In genomic region chr2:240814280-240814679, GRCh38 we compare ENCODE assay signal across 13 cellular contexts. TPM values are rescaled to one million over a fixed set of nuclear protein-coding genes. Genes with fewer than 3 reads are reported as not detected.
DNase-seq lines count a peak whose midpoint lies in the region; ATAC-seq and TF ChIP-seq lines count a peak whose summit lies in the region.
"Had no signal": no experiment of that assay in that cellular context is flagged by ENCODE, and none has a peak within 500 bp of the region (broad histone marks: within the 10 kb centered on the region; RNA-seq: fewer than 3 reads in every experiment).

No MANE protein-coding gene starts in this region.

- H3K27ac ChIP-seq in left ventricle myocardium inferior (replicated peaks) (no peak overlapping the region), temporal lobe (ENCODE audit: low read depth, low read length) (peak overlapping the region; percentile 33)
- H3K27ac ChIP-seq: BLaER1 treated with 17β-estradiol and CSF1 and Interleukin-3, amounts not matched to agents 10 nM and 100 nM; HL-60 had no signal

- H3K9me3 Mint-ChIP-seq in endothelial cell (ENCODE audit: unreplicated experiment), result peaks cover 15% of the 10 kb centered on the region

- peak overlapping the region; percentile 23 for H3K4me3 Mint-ChIP-seq in endothelial cell (ENCODE audit: unreplicated experiment)
- H3K4me3 Mint-ChIP-seq: CD4-positive, CD25-positive, alpha-beta regulatory T cell had no signal

- H3K4me1 ChIP-seq in left ventricle myocardium inferior, result peaks cover 7% of the 10 kb centered on the region
- H3K4me1 ChIP-seq: BLaER1 treated with 17β-estradiol and CSF1 and Interleukin-3, amounts not matched to agents 10 nM and 100 nM had no signal

- no peak overlapping the region for H3K27ac Mint-ChIP-seq in endothelial cell (ENCODE audit: unreplicated experiment)
- H3K27ac Mint-ChIP-seq: CD4-positive, CD25-positive, alpha-beta regulatory T cell had no signal

- H3K4me1 Mint-ChIP-seq in endothelial cell (ENCODE audit: unreplicated experiment), result peaks cover 2% of the 10 kb centered on the region

- peaks cover 27% of the 10 kb centered on the region for H3K36me3 Mint-ChIP-seq in endothelial cell (ENCODE audit: low read depth, unreplicated experiment)
- H3K36me3 Mint-ChIP-seq: CD4-positive, CD25-positive, alpha-beta regulatory T cell had no signal

- H3K9me3 ChIP-seq in left ventricle myocardium inferior (replicated peaks), result peaks cover 22% of the 10 kb centered on the region

- intact Hi-C loops in Right ventricle myocardium inferior (cut with DNase I) (no loop called here), left ventricle myocardium inferior (cut with micrococcal nuclease) (no loop called here)

- TF ChIP-seq CTCF in left ventricle myocardium inferior (IDR thresholded peaks at IDR 0.05; ENCODE audit: borderline replicate concordance) (no peak), endothelial cell (IDR thresholded peaks at IDR 0.05; ENCODE audit: unreplicated experiment) (no peak)

- no peak overlapping the region for H3K4me3 ChIP-seq in left ventricle myocardium inferior
- H3K4me3 ChIP-seq: BLaER1 treated with 17β-estradiol and CSF1 and Interleukin-3, amounts not matched to agents 10 nM and 100 nM had no signal

- DNase-seq in Right ventricle myocardium inferior (ENCODE audit: missing footprints) (peak; percentile 11), left ventricle myocardium inferior (no peak), endothelial cell (ENCODE audit: low spot score) (no peak), H4 (ENCODE audit: low spot score) (no peak)
- DNase-seq: ACHN; CD4-positive, CD25-positive, alpha-beta regulatory T cell; DMS53 had no signal

- no peak for ATAC-seq in Right ventricle myocardium inferior
- ATAC-seq in HG02798 (IDR thresholded peaks at IDR 0.05; ENCODE audit: poor library complexity, unreplicated experiment), result no peak
- no peak for ATAC-seq in HG03097 (IDR thresholded peaks at IDR 0.05; ENCODE audit: low FRiP score, unreplicated experiment)

- H3K36me3 ChIP-seq in left ventricle myocardium inferior, result no peaks in the 10 kb centered on the region
- H3K36me3 ChIP-seq: BLaER1 treated with 17β-estradiol and CSF1 and Interleukin-3, amounts not matched to agents 10 nM and 100 nM had no signal

- peaks cover 62% of the 10 kb centered on the region for H3K27me3 ChIP-seq in left ventricle myocardium inferior (ENCODE audit: low read depth)

- peaks cover 14% of the 10 kb centered on the region for H3K27me3 Mint-ChIP-seq in endothelial cell (ENCODE audit: unreplicated experiment)

RNA-seq across cellular contexts. Expression of gene KIF1A, which starts 5.7 kb away (rescaled TPM):
- total RNA-seq in Right ventricle myocardium inferior (1.5 TPM), left ventricle myocardium inferior (2.0 TPM), endothelial cell (ENCODE audit: unreplicated experiment) (52.2 TPM), temporal lobe (181 TPM)
- total RNA-seq in H4 (2014; rRNA removed; shearing (Covaris generic)), result 1.4 and 1.9 TPM in 2 replicates
- total RNA-seq: CD4-positive, CD25-positive, alpha-beta regulatory T cell had no signal

RNA-seq across cellular contexts. Expression of gene AGXT, which starts 54.3 kb away (rescaled TPM):
- total RNA-seq in Right ventricle myocardium inferior (not detected), left ventricle myocardium inferior (not detected), endothelial cell (ENCODE audit: unreplicated experiment) (not detected), temporal lobe (not detected)
- not detected in 2 replicates for total RNA-seq in H4 (2014; rRNA removed; shearing (Covaris generic))
- total RNA-seq: A172; CD4-positive, CD25-positive, alpha-beta regulatory T cell had no signal

Comparison
In these comparisons a context has a peak if more than half of its experiments do, and no peak if none do; other contexts are left out.
1. RNA of gene KIF1A, which starts 5.7 kb away (total RNA-seq): 181 TPM in temporal lobe (single experiment) and 52.2 TPM in endothelial cell (single experiment); 2.0 TPM in left ventricle myocardium inferior (single experiment), 1.5 TPM in Right ventricle myocardium inferior (single experiment) and 1.4 to 1.9 TPM in H4; every median in the first group is over 10 times any median in the second.